In the genomic region with DNA sequence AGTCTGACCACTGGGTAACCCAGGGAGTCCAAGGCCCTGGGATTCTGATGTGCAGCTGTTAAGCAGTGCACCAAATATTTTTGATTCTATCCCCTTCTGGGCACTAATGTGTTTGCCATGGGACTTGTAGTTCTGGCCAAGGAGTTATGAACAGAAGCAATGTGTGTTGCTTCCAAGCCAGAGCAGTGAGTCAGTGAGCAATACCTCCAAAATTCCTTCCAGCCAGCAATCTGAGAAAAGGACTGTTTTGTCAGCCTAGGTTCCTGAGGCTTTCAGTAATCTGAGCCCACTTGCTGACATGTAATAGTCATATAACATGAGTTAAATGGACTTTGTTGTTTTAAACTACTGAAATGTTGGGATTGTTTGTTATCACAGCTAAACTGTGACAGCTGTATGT, we compare ENCODE assay signal across 22 cellular contexts.
"Had no signal": no experiment of that assay in that cellular context is flagged by ENCODE, and none has a peak within 500 bp of the region (broad histone marks: within the 10 kb centered on the region; RNA-seq: fewer than 3 reads in every experiment).

No MANE protein-coding gene starts in this region.

- H3K79me2 ChIP-seq: hepatocyte had no signal

- H3K4me1 ChIP-seq: gastrocnemius medialis, heart left ventricle, lower lobe of right lung, right atrium auricular region, tibial nerve, upper lobe of right lung, uterus had no signal

- H2AFZ ChIP-seq: hepatocyte had no signal

- H3K4me2 ChIP-seq: hepatocyte had no signal

- H3K9me3 ChIP-seq: gastrocnemius medialis, heart left ventricle, lower lobe of right lung, ovary, right atrium auricular region, thoracic aorta, tibial nerve, upper lobe of right lung, uterus had no signal

- H3K27me3 ChIP-seq: gastrocnemius medialis, heart left ventricle, hepatocyte, ovary, right atrium auricular region, tibial nerve, upper lobe of right lung, uterus had no signal

- H3K36me3 ChIP-seq: gastrocnemius medialis, heart left ventricle, lower lobe of right lung, ovary, right atrium auricular region, thoracic aorta, tibial nerve, upper lobe of right lung, uterus had no signal

- H3K27ac ChIP-seq: coronary artery, gastrocnemius medialis, heart left ventricle, hepatocyte, lower lobe of right lung, ovary, right atrium auricular region, thoracic aorta, tibial nerve, upper lobe of right lung, uterus had no signal

- DNase-seq: effector memory CD8-positive, alpha-beta T cell; foreskin fibroblast; gastrocnemius medialis; heart left ventricle; left colon; left ventricle myocardium superior; lower lobe of right lung; naive thymus-derived CD8-positive, alpha-beta T cell; occipital lobe; ovary; stimulated activated CD4-positive, alpha-beta T cell treated with anti-CD3 and anti-CD28 coated beads, Interleukin-2, amount 100 ng/mL, for 24 hours; stimulated activated CD4-positive, alpha-beta T cell treated with anti-CD3 and anti-CD28 coated beads, Interleukin-4, amount 100 ng/mL, for 4 hours; stimulated activated naive B cell treated with anti-CD40 and anti-IgM and Interleukin-4, amounts not matched to agents 10 μg/mL and 1 μg/mL and 100 μg/mL, for 72 hours; upper lobe of right lung; uterus had no signal

- H3K4me3 ChIP-seq: coronary artery, gastrocnemius medialis, heart left ventricle, hepatocyte, lower lobe of right lung, ovary, right atrium auricular region, thoracic aorta, tibial nerve, upper lobe of right lung, uterus had no signal

- ATAC-seq: effector memory CD8-positive, alpha-beta T cell; esophagus mucosa; gastrocnemius medialis; heart left ventricle; left colon; left ventricle myocardium superior; lower lobe of right lung; naive thymus-derived CD8-positive, alpha-beta T cell; sciatic nerve; stimulated activated naive B cell treated with anti-CD40 and anti-IgM and Interleukin-4, amounts not matched to agents 10 μg/mL and 1 μg/mL and 100 μg/mL, for 72 hours; upper lobe of right lung had no signal
